8 cellular contexts compared by ENCODE assay signal in genomic region chr5:143405747-143406098, GRCh38. TPM values are rescaled to one million over a fixed set of nuclear protein-coding genes. Genes with fewer than 3 reads are reported as not detected.
DNase-seq lines count a peak whose midpoint lies in the region; ATAC-seq and TF ChIP-seq lines count a peak whose summit lies in the region.

No MANE protein-coding gene starts in this region.

- H3K4me3 Mint-ChIP-seq in CD4-positive, CD25-positive, alpha-beta regulatory T cell: peak overlapping the region; percentile 91 to 100 (median 98)
- peak overlapping the region; percentile 79 for H3K4me3 Mint-ChIP-seq in endodermal cell

- intact Hi-C loops in OCI-LY7 (cut with micrococcal nuclease; ENCODE audit: unreplicated experiment): loop anchor here (2.0 to 10.0 kb wide), 3 partner anchors 189 to 769 kb away; partner anchors contain the start of genes KCTD16 and YIPF5

- BruUV-seq in OCI-LY7 (replicated peaks; lab: Mats Ljungman, UMichigan): TSS peak; percentile 83

- H3K27ac ChIP-seq in CD4-positive, CD25-positive, alpha-beta regulatory T cell (ENCODE audit: insufficient read depth, low read length, poor library complexity, severe bottlenecking): peak overlapping the region; percentile 95
- peak overlapping the region; percentile 96 for H3K27ac ChIP-seq in OCI-LY7 (ENCODE audit: low read depth, low read length, poor library complexity, severe bottlenecking)
- no peak overlapping the region for H3K27ac ChIP-seq in endodermal cell (ENCODE audit: low read depth, low read length)
- H3K27ac ChIP-seq in neutrophil: peak overlapping the region; percentile 98

- POLR2A ChIA-PET in OCI-LY7 (lab: Charles Lee): no interaction called here

- no peaks in the 10 kb centered on the region for H3K27me3 ChIP-seq in CD4-positive, CD25-positive, alpha-beta regulatory T cell (ENCODE audit: control insufficient read depth, insufficient read depth, low read length)
- no peaks in the 10 kb centered on the region for H3K27me3 ChIP-seq in endodermal cell (ENCODE audit: control insufficient read depth, insufficient read depth, low read length, poor library complexity, severe bottlenecking)
- peaks cover 8% of the 10 kb centered on the region for H3K27me3 ChIP-seq in neutrophil

- no peak for ATAC-seq in CD4-positive, CD25-positive, alpha-beta regulatory T cell (ENCODE audit: low read depth in 2 of 2)
- ATAC-seq in GM18867 (IDR thresholded peaks at IDR 0.05; ENCODE audit: unreplicated experiment) (no peak), HG03196 (IDR thresholded peaks at IDR 0.05; ENCODE audit: unreplicated experiment) (no peak), GM21447 (IDR thresholded peaks at IDR 0.05; ENCODE audit: unreplicated experiment) (no peak), GM21576 (IDR thresholded peaks at IDR 0.05; ENCODE audit: unreplicated experiment) (no peak)

- H3K36me3 ChIP-seq in CD4-positive, CD25-positive, alpha-beta regulatory T cell (ENCODE audit: control insufficient read depth, insufficient read depth, low read length): no peaks in the 10 kb centered on the region
- H3K36me3 ChIP-seq in OCI-LY7 (ENCODE audit: insufficient read depth, low read length) (peaks cover 30% of the 10 kb centered on the region), endodermal cell (ENCODE audit: control insufficient read depth, insufficient read depth, low read length) (no peaks in the 10 kb centered on the region), neutrophil (no peaks in the 10 kb centered on the region)

- peak overlapping the region; percentile 76 for H2AFZ ChIP-seq in OCI-LY7 (ENCODE audit: low read length)

- H3K9me2 ChIP-seq in OCI-LY7 (ENCODE audit: insufficient read depth, low read length): no peaks in the 10 kb centered on the region

- H3K9me3 Mint-ChIP-seq in CD4-positive, CD25-positive, alpha-beta regulatory T cell: no peaks in the 10 kb centered on the region
- H3K9me3 Mint-ChIP-seq in endodermal cell: no peaks in the 10 kb centered on the region

- 85 to 89% methylated on average over 3 to 4 of the region's 4 CpGs for WGBS in endodermal cell (ENCODE audit: insufficient coverage in 1 of 2, insufficient read length in 1 of 2), 2 experiments

- H3K4me1 Mint-ChIP-seq in CD4-positive, CD25-positive, alpha-beta regulatory T cell: peaks cover 13 to 34% (median 23%) of the 10 kb centered on the region in 4 donors
- peaks cover 16% of the 10 kb centered on the region for H3K4me1 Mint-ChIP-seq in endodermal cell

- peak overlapping the region; percentile 87 for H3K4me3 ChIP-seq in CD4-positive, CD25-positive, alpha-beta regulatory T cell (ENCODE audit: low read depth, low read length)
- H3K4me3 ChIP-seq in OCI-LY7 (ENCODE audit: low read depth, low read length, poor library complexity, severe bottlenecking) (peak overlapping the region; percentile 91), endodermal cell (ENCODE audit: low read length) (peak overlapping the region; percentile 85), neutrophil (ENCODE audit: low read depth in 1 of 2, low read length in 1 of 2) (peak overlapping the region; percentile 91 to 99)

- H3K27me3 Mint-ChIP-seq in CD4-positive, CD25-positive, alpha-beta regulatory T cell: no peaks in the 10 kb centered on the region
- H3K27me3 Mint-ChIP-seq in endodermal cell (ENCODE audit: insufficient read depth): peaks cover 22% of the 10 kb centered on the region

- CTCF ChIA-PET in OCI-LY7 (lab: Charles Lee; ENCODE audit: unreplicated experiment): no interaction called here

- no peak for DNase-seq in CD4-positive, CD25-positive, alpha-beta regulatory T cell
- no peak for DNase-seq in OCI-LY7 (ENCODE audit: low spot score)
- no peak for DNase-seq in endodermal cell

- peaks cover under 1% of the 10 kb centered on the region for H3K36me3 Mint-ChIP-seq in CD4-positive, CD25-positive, alpha-beta regulatory T cell
- H3K36me3 Mint-ChIP-seq in endodermal cell (ENCODE audit: low read depth): no peaks in the 10 kb centered on the region

- H3K27ac Mint-ChIP-seq in CD4-positive, CD25-positive, alpha-beta regulatory T cell: peak overlapping the region; percentile 97 to 99 (median 98)
- peak overlapping the region; percentile 98 for H3K27ac Mint-ChIP-seq in endodermal cell

- peak overlapping the region; percentile 97 for H3K4me2 ChIP-seq in OCI-LY7 (ENCODE audit: low read length)

- TF ChIP-seq CTCF in OCI-LY7 (conservative IDR thresholded peaks at IDR 0.05; ENCODE audit: low read length): no peak
- TF ChIP-seq CTCF in endodermal cell (conservative IDR thresholded peaks at IDR 0.05): no peak
- no peak for TF ChIP-seq CTCF in neutrophil (IDR thresholded peaks at IDR 0.05)

- H4K20me1 ChIP-seq in OCI-LY7 (ENCODE audit: insufficient read depth, low read length): peaks cover 20% of the 10 kb centered on the region; the same call in 1 of the 2 replicates

- H3K9ac ChIP-seq in endodermal cell (ENCODE audit: extremely low read depth, low read length, poor library complexity, severe bottlenecking): no peak overlapping the region

- no peaks in the 10 kb centered on the region for H3K9me3 ChIP-seq in CD4-positive, CD25-positive, alpha-beta regulatory T cell (ENCODE audit: control insufficient read depth in 2 of 2, low read length in 2 of 2)
- no peaks in the 10 kb centered on the region for H3K9me3 ChIP-seq in OCI-LY7 (ENCODE audit: low read length)
- H3K9me3 ChIP-seq in endodermal cell (ENCODE audit: control insufficient read depth, low read length): peaks cover 4% of the 10 kb centered on the region
- H3K9me3 ChIP-seq in neutrophil: no peaks in the 10 kb centered on the region

- H3K4me1 ChIP-seq in CD4-positive, CD25-positive, alpha-beta regulatory T cell (ENCODE audit: control insufficient read depth, insufficient read depth, low read length, poor library complexity, severe bottlenecking): peaks cover 27% of the 10 kb centered on the region
- peaks cover 30% of the 10 kb centered on the region for H3K4me1 ChIP-seq in OCI-LY7 (ENCODE audit: insufficient read depth, low read length, poor library complexity, severe bottlenecking)
- H3K4me1 ChIP-seq in endodermal cell (ENCODE audit: control insufficient read depth, insufficient read depth, low read length): no peaks in the 10 kb centered on the region
- H3K4me1 ChIP-seq in neutrophil (ENCODE audit: control insufficient read depth in 1 of 2, insufficient read depth in 1 of 2, low read depth in 1 of 2, low read length in 1 of 2): peaks cover 21 to 27% of the 10 kb centered on the region in 2 experiments

- H3K79me2 ChIP-seq in OCI-LY7 (ENCODE audit: insufficient read depth, low read depth, low read length): peaks cover 43% of the 10 kb centered on the region

RNA-seq across cellular contexts. Expression of gene NR3C1, which starts 2.2 kb away (rescaled TPM):
- 154 TPM for total RNA-seq in CD4-positive, CD25-positive, alpha-beta regulatory T cell
- polyA plus RNA-seq in CD4-positive, CD25-positive, alpha-beta regulatory T cell: 10 to 100 TPM; 62.5 to 85.5 (median 71.3) TPM
- total RNA-seq in OCI-LY7 (2014; rRNA removed; shearing (Covaris generic)): 45.0 and 45.6 TPM in 2 replicates
- total RNA-seq in OCI-LY7 (2022) (98.1 and 106 TPM in 2 replicates), endodermal cell (10 to 100 TPM in 1 of 2 donors, 1 to 10 TPM in 1; 9.5 to 20.5 TPM)
- 5.1 TPM for polyA plus RNA-seq in endodermal cell (2013, experiment 1 of 2)
- polyA plus RNA-seq in endodermal cell (2013, experiment 2 of 2): 4.6 TPM
